ENCODE assay signal across 2 cellular contexts in genomic region chr11:933936-934335, GRCh38.
TF ChIP-seq lines count a peak whose summit lies in the region.

No MANE protein-coding gene starts in this region.

TF ChIP-seq in endothelial cell of umbilical vein, 7 proteins besides CTCF, POLR2A, EP300 and RAD21:
- TF ChIP-seq MAX (IDR thresholded peaks at IDR 0.05; ENCODE audit: insufficient read depth, insufficient read length) (no peak), MYC (IDR thresholded peaks at IDR 0.05; ENCODE audit: low read depth, low read length) (no peak), POLR2AphosphoS5 (IDR thresholded peaks at IDR 0.05; ENCODE audit: insufficient read depth, low read depth, low read length) (no peak), EZH2 (IDR thresholded peaks at IDR 0.05; ENCODE audit: borderline replicate concordance, low read depth, low read length, severe bottlenecking) (no peak), GATA2 (IDR thresholded peaks at IDR 0.05; ENCODE audit: insufficient read depth, insufficient read length, low read depth, low read length) (no peak), JUN (IDR thresholded peaks at IDR 0.05; ENCODE audit: borderline replicate concordance, insufficient read depth, insufficient read length, low read depth) (no peak), FOS (IDR thresholded peaks at IDR 0.05; ENCODE audit: borderline replicate concordance, insufficient read depth, low read length) (no peak)

TF ChIP-seq in SK-N-SH, 30 proteins besides CTCF, POLR2A, EP300 and RAD21:
- TF ChIP-seq TAF1 (IDR thresholded peaks at IDR 0.05; ENCODE audit: borderline replicate concordance, low read depth, low read length) = no peak
- TF ChIP-seq MAX (IDR thresholded peaks at IDR 0.05; ENCODE audit: low read depth) = no peak
- no peak for TF ChIP-seq POLR2AphosphoS5 (IDR thresholded peaks at IDR 0.05; ENCODE audit: low read depth, low read length)
- TF ChIP-seq FOSL2 (IDR thresholded peaks at IDR 0.05; ENCODE audit: borderline replicate concordance, low read depth) = no peak
- TF ChIP-seq MEF2A (IDR thresholded peaks at IDR 0.05; ENCODE audit: borderline replicate concordance, low read depth) = no peak
- no peak for TF ChIP-seq NRF1 (IDR thresholded peaks at IDR 0.05; ENCODE audit: low read depth, low read length)
- TF ChIP-seq ZBTB33 (IDR thresholded peaks at IDR 0.05; ENCODE audit: borderline replicate concordance, low read depth) = no peak
- TF ChIP-seq USF2 (IDR thresholded peaks at IDR 0.05; ENCODE audit: borderline replicate concordance, low read depth, low read length) = no peak
- TF ChIP-seq SIN3A (IDR thresholded peaks at IDR 0.05; ENCODE audit: borderline replicate concordance, low read depth, low read length) = no peak
TF ChIP-seq in SK-N-SH: peak in this region for 0.
